8 cellular contexts compared by ENCODE assay signal in the genomic region with DNA sequence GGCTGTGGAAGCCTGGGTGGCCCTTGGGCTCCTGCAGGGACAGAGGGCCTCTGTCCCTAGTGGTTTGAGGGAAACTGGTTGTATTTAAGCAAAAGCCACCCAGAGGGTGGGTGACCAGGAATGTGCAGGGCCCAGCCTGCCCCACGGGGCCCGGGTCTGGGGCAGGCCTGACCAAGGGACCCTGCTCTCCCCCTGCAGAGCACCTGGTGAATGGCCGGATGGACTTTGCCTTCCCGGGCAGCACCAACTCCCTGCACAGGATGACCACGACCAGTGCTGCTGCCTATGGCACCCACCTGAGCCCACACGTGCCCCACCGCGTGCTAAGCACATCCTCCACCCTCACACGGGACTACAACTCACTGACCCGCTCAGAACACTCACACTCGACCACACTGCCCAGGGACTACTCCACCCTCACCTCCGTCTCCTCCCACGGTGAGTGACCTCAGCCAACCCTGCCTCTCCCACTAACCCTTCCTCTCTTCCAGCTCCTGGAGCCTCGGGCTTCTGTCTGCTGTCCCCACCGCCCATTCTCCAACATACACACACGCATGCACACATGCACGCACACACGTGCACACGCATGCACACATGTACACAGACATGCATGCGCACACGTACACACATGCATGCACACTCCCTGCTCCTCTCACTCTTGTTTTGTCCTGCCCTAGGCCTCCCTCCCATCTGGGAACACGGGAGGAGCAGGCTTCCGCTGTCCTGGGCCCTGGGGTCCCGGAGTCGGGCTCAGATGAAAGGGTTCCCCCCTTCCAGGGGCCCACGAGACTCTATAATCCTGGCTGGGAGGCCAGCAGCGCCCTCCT. TPM values are rescaled to one million over a fixed set of nuclear protein-coding genes. Genes with fewer than 3 reads are reported as not detected.
DNase-seq lines count a peak whose midpoint lies in the region; ATAC-seq lines count a peak whose summit lies in the region.

No MANE protein-coding gene starts in this region.

- no peak for DNase-seq in activated CD8-positive, alpha-beta memory T cell treated with anti-CD3 and anti-CD28 coated beads, Interleukin-2, amount 10 ng/mL, durations not matched to agents 7 days and 5 days
- no peak for DNase-seq in activated CD8-positive, alpha-beta memory T cell treated with anti-CD3 and anti-CD28 coated beads, Interleukin-2, amount 50 U/mL, for 48 hours
- DNase-seq in T-cell (no peak), immature natural killer cell (no peak), NCI-H146 treated with DMSO at 0.1 percent for 48 hours (lab: John Stamatoyannopoulos, UW; ENCODE audit: unreplicated experiment) (no peak), pons (ENCODE audit: low spot score) (no peak)

- H3K27ac Mint-ChIP-seq in activated CD8-positive, alpha-beta memory T cell treated with anti-CD3 and anti-CD28 coated beads, Interleukin-2, amount 10 ng/mL, durations not matched to agents 7 days and 5 days: no peak overlapping the region
- peak overlapping the region in 1 of 2 donors; percentile 62 for H3K27ac Mint-ChIP-seq in T-cell
- H3K27ac Mint-ChIP-seq in immature natural killer cell: peak overlapping the region in 4 of 6 donors; percentile 57 to 68 (median 63)

- H3K4me1 ChIP-seq in subcutaneous abdominal adipose tissue (ENCODE audit: control insufficient read depth in 5 of 5, insufficient read depth in 5 of 5, low read length in 5 of 5): peaks cover 0 to 32% (median 25%) of the 10 kb centered on the region in 5 donors

- peaks cover 0 to 25% (median 8%) of the 10 kb centered on the region in 5 donors for H3K36me3 ChIP-seq in subcutaneous abdominal adipose tissue (ENCODE audit: control insufficient read depth in 5 of 5, insufficient read depth in 5 of 5, low read length in 5 of 5)

- H3K9ac ChIP-seq in subcutaneous abdominal adipose tissue (ENCODE audit: low read length in 5 of 5): peak overlapping the region in 2 of 5 donors; percentile 47 to 55

- H3K9me3 ChIP-seq in subcutaneous abdominal adipose tissue (ENCODE audit: control insufficient read depth in 5 of 5, low read length in 5 of 5): no peaks in the 10 kb centered on the region

- CTCF ChIA-PET in activated CD8-positive, alpha-beta memory T cell treated with anti-CD3 and anti-CD28 coated beads, Interleukin-2, amount 10 ng/mL, durations not matched to agents 7 days and 5 days (lab: Charles Lee): interaction anchor here (0.9 to 12.8 kb wide), 43 partner anchors 9 to 375 kb away, joined by 3 to 428 read pairs (median 10); partner anchors contain the start of genes GALK1, SMIM5, TMEM94 and TRIM47
- CTCF ChIA-PET in T-cell (lab: Charles Lee): interaction anchor here in 1 of 2 donors (1.3 to 2.1 kb wide), 2 partner anchors 10 to 73 kb away, joined by 4 to 15 read pairs; partner anchors contain the start of gene GALK1

- peak overlapping the region; percentile 1 for H3K4me3 Mint-ChIP-seq in activated CD8-positive, alpha-beta memory T cell treated with anti-CD3 and anti-CD28 coated beads, Interleukin-2, amount 10 ng/mL, durations not matched to agents 7 days and 5 days
- peak overlapping the region; percentile 57 to 82 (median 70) for H3K4me3 Mint-ChIP-seq in T-cell
- H3K4me3 Mint-ChIP-seq in immature natural killer cell: peak overlapping the region; percentile 38 to 82 (median 66)

- no peaks in the 10 kb centered on the region for H3K36me3 Mint-ChIP-seq in activated CD8-positive, alpha-beta memory T cell treated with anti-CD3 and anti-CD28 coated beads, Interleukin-2, amount 10 ng/mL, durations not matched to agents 7 days and 5 days
- peaks cover 5% of the 10 kb centered on the region for H3K36me3 Mint-ChIP-seq in T-cell
- H3K36me3 Mint-ChIP-seq in immature natural killer cell: no peaks in the 10 kb centered on the region

- no peaks in the 10 kb centered on the region for H3K27me3 Mint-ChIP-seq in activated CD8-positive, alpha-beta memory T cell treated with anti-CD3 and anti-CD28 coated beads, Interleukin-2, amount 10 ng/mL, durations not matched to agents 7 days and 5 days
- H3K27me3 Mint-ChIP-seq in T-cell: no peaks in the 10 kb centered on the region
- H3K27me3 Mint-ChIP-seq in immature natural killer cell (ENCODE audit: low read depth in 3 of 3): peaks cover 0 to 3% (median 3%) of the 10 kb centered on the region in 3 donors

- H3K4me3 ChIP-seq in subcutaneous abdominal adipose tissue (ENCODE audit: low read depth in 1 of 5, low read length in 5 of 5): peak overlapping the region in 3 of 5 donors; percentile 47 to 62 (median 48)

- no peak overlapping the region for H3K27ac ChIP-seq in subcutaneous abdominal adipose tissue (ENCODE audit: low read depth, low read length)

- no peak for ATAC-seq in activated CD8-positive, alpha-beta memory T cell treated with anti-CD3 and anti-CD28 coated beads, Interleukin-2, amount 10 ng/mL, durations not matched to agents 7 days and 5 days
- no peak for ATAC-seq in T-cell (replicated peaks in 1 of 4)
- ATAC-seq in GM19395 (IDR thresholded peaks at IDR 0.05; ENCODE audit: unreplicated experiment): no peak

- H3K27me3 ChIP-seq in subcutaneous abdominal adipose tissue (ENCODE audit: control insufficient read depth in 5 of 5, insufficient read depth in 4 of 5, low read length in 5 of 5): no peaks in the 10 kb centered on the region

- no peaks in the 10 kb centered on the region for H3K9me3 Mint-ChIP-seq in activated CD8-positive, alpha-beta memory T cell treated with anti-CD3 and anti-CD28 coated beads, Interleukin-2, amount 10 ng/mL, durations not matched to agents 7 days and 5 days (ENCODE audit: low read depth)
- no peaks in the 10 kb centered on the region for H3K9me3 Mint-ChIP-seq in T-cell
- no peaks in the 10 kb centered on the region for H3K9me3 Mint-ChIP-seq in immature natural killer cell

- peaks cover 17% of the 10 kb centered on the region for H3K4me1 Mint-ChIP-seq in activated CD8-positive, alpha-beta memory T cell treated with anti-CD3 and anti-CD28 coated beads, Interleukin-2, amount 10 ng/mL, durations not matched to agents 7 days and 5 days
- peaks cover 13 to 20% (median 17%) of the 10 kb centered on the region in 3 donors for H3K4me1 Mint-ChIP-seq in T-cell
- peaks cover 11 to 14% of the 10 kb centered on the region in 2 donors for H3K4me1 Mint-ChIP-seq in immature natural killer cell

- POLR2A ChIA-PET in T-cell (lab: Charles Lee): interaction anchor here in 1 of 2 donors (1.6 kb wide), 1 partner anchor 25 kb away, joined by 7 read pairs; no protein-coding TSS in a partner anchor

RNA-seq across cellular contexts. Expression of gene GALK1, which starts 10.4 kb away (rescaled TPM):
- total RNA-seq in activated CD8-positive, alpha-beta memory T cell treated with anti-CD3 and anti-CD28 coated beads, Interleukin-2, amount 10 ng/mL, durations not matched to agents 7 days and 5 days: 10 to 100 TPM; 46.1 to 53.7 TPM
- total RNA-seq in T-cell: 10 to 100 TPM in 4 of 5 donors, 1 to 10 TPM in 1; 8.4 to 35.7 (median 26.7) TPM
- polyA plus RNA-seq in immature natural killer cell: 10 to 100 TPM; 25.1 to 86.7 (median 30.7) TPM

RNA-seq across cellular contexts. Expression of gene UNK, which starts 30.0 kb away (rescaled TPM):
- total RNA-seq in activated CD8-positive, alpha-beta memory T cell treated with anti-CD3 and anti-CD28 coated beads, Interleukin-2, amount 10 ng/mL, durations not matched to agents 7 days and 5 days: 10 to 100 TPM; 32.8 to 33.1 TPM
- total RNA-seq in T-cell: 10 to 100 TPM; 37.1 to 50.3 (median 39.2) TPM
- polyA plus RNA-seq in immature natural killer cell: 10 to 100 TPM; 26.0 to 48.4 (median 34.4) TPM

RNA-seq across cellular contexts. Expression of gene ITGB4, which starts 33.3 kb away (rescaled TPM):
- total RNA-seq in activated CD8-positive, alpha-beta memory T cell treated with anti-CD3 and anti-CD28 coated beads, Interleukin-2, amount 10 ng/mL, durations not matched to agents 7 days and 5 days: 1 to 10 TPM; 1.0 to 1.1 TPM
- total RNA-seq in T-cell: 1 to 10 TPM in 4 of 5 donors, under 1 TPM in 1; 0.68 to 1.6 (median 1.5) TPM
- under 1 TPM in 1 of 3 donors, not detected in 2; 0.24 TPM for polyA plus RNA-seq in immature natural killer cell

Comparison
In these comparisons a context has a peak if more than half of its experiments do, and no peak if none do; other contexts are left out.
1. H3K4me3 Mint-ChIP-seq: peak in every context shown above with its lines; median percentile 70 in T-cell; 66 in immature natural killer cell; 1 in activated CD8-positive, alpha-beta memory T cell treated with anti-CD3 and anti-CD28 coated beads, Interleukin-2, amount 10 ng/mL, durations not matched to agents 7 days and 5 days.